24 cellular contexts compared by ENCODE assay signal in genomic region chr4:81965911-81966310, GRCh38.
"Had no signal": no experiment of that assay in that cellular context is flagged by ENCODE, and none has a peak within 500 bp of the region (broad histone marks: within the 10 kb centered on the region; RNA-seq: fewer than 3 reads in every experiment).

No MANE protein-coding gene starts in this region.

- H3K4me1 ChIP-seq: ascending aorta, body of pancreas had no signal

- H3K27me3 ChIP-seq: ascending aorta, body of pancreas had no signal

- DNase-seq: activated CD4-positive, alpha-beta T cell treated with anti-CD3 and anti-CD28 coated beads for 36 hours; activated CD4-positive, alpha-beta T cell treated with anti-CD3 and anti-CD28 coated beads, Interleukin-2, amount 50 U/mL, for 4 hours; activated CD8-positive, alpha-beta memory T cell treated with anti-CD3 and anti-CD28 coated beads, Interleukin-2, amount 10 ng/mL, durations not matched to agents 7 days and 5 days; activated effector memory CD4-positive, alpha-beta T cell treated with anti-CD3 and anti-CD28 coated beads, Interleukin-2, amount 50 U/mL, for 16 hours; activated naive CD4-positive, alpha-beta T cell treated with Interleukin-2 at 50 U/mL for 16 hours; activated naive CD8-positive, alpha-beta T cell treated with anti-CD3 and anti-CD28 coated beads, Interleukin-2, amount 50 U/mL, for 24 hours; activated T-cell treated with anti-CD3 and anti-CD28 coated beads, Interleukin-2, amount 50 U/mL, for 24 hours; amniotic stem cell; body of pancreas; central memory CD4-positive, alpha-beta T cell; NCI-H1092; NCI-H1417; NCI-H345; NCI-H510A; NCI-H526 treated with DMSO at 0.1 percent for 48 hours; T-helper 1 cell had no signal

- H3K9me3 ChIP-seq: ascending aorta, body of pancreas had no signal

- H3K4me3 ChIP-seq: ascending aorta, body of pancreas, coronary artery, SK-N-MC had no signal

- H3K36me3 Mint-ChIP-seq: activated CD8-positive, alpha-beta memory T cell treated with anti-CD3 and anti-CD28 coated beads, Interleukin-2, amount 10 ng/mL, durations not matched to agents 7 days and 5 days; activated naive CD4-positive, alpha-beta T cell treated with anti-CD3 and anti-CD28 coated beads, Interleukin-2, amount 50 U/mL, for 72 hours had no signal

- H3K9me3 Mint-ChIP-seq: activated naive CD4-positive, alpha-beta T cell treated with anti-CD3 and anti-CD28 coated beads, Interleukin-2, amount 50 U/mL, for 72 hours; activated naive CD8-positive, alpha-beta T cell treated with anti-CD3 and anti-CD28 coated beads, Interleukin-2, amount 50 U/mL, for 24 hours; activated T-cell treated with anti-CD3 and anti-CD28 coated beads, Interleukin-2, amount 50 U/mL, for 24 hours; activated T-helper 1 cell treated with anti-CD3 and anti-CD28 coated beads, Interleukin-12 subunit alpha, Interleukin-12 subunit beta, Interleukin-2, Interleukin-4 antibody, amounts not matched to agents 30 ng/mL and 10 ng/mL and 1 ng/mL, durations not matched to agents 14 hours and 24 hours and 36 hours had no signal

- ATAC-seq: activated CD4-positive, alpha-beta T cell treated with anti-CD3 and anti-CD28 coated beads for 36 hours; activated CD8-positive, alpha-beta memory T cell treated with anti-CD3 and anti-CD28 coated beads, Interleukin-2, amount 10 ng/mL, durations not matched to agents 7 days and 5 days; activated naive CD4-positive, alpha-beta T cell treated with anti-CD3 and anti-CD28 coated beads, Interleukin-2, amount 50 U/mL, for 72 hours; activated naive CD8-positive, alpha-beta T cell treated with anti-CD3 and anti-CD28 coated beads, Interleukin-2, amount 50 U/mL, for 24 hours; body of pancreas; Right ventricle myocardium inferior had no signal

- H3K27ac Mint-ChIP-seq: activated CD4-positive, alpha-beta T cell treated with anti-CD3 and anti-CD28 coated beads for 36 hours; activated CD8-positive, alpha-beta memory T cell treated with anti-CD3 and anti-CD28 coated beads, Interleukin-2, amount 10 ng/mL, durations not matched to agents 7 days and 5 days; activated naive CD4-positive, alpha-beta T cell treated with anti-CD3 and anti-CD28 coated beads, Interleukin-2, amount 50 U/mL, for 72 hours; activated naive CD8-positive, alpha-beta T cell treated with anti-CD3 and anti-CD28 coated beads, Interleukin-2, amount 50 U/mL, for 24 hours; activated T-cell treated with anti-CD3 and anti-CD28 coated beads, Interleukin-2, amount 50 U/mL, for 24 hours; activated T-helper 1 cell treated with anti-CD3 and anti-CD28 coated beads, Interleukin-12 subunit alpha, Interleukin-12 subunit beta, Interleukin-2, Interleukin-4 antibody, amounts not matched to agents 30 ng/mL and 10 ng/mL and 1 ng/mL, durations not matched to agents 14 hours and 24 hours and 36 hours had no signal

- FAIRE-seq: bronchial epithelial cell had no signal

- H3K36me3 ChIP-seq: ascending aorta had no signal

- H3K27ac ChIP-seq: ascending aorta, body of pancreas, coronary artery, SK-N-MC, VCaP had no signal

- H3K4me3 Mint-ChIP-seq: activated CD4-positive, alpha-beta T cell treated with anti-CD3 and anti-CD28 coated beads for 36 hours; activated CD8-positive, alpha-beta memory T cell treated with anti-CD3 and anti-CD28 coated beads, Interleukin-2, amount 10 ng/mL, durations not matched to agents 7 days and 5 days; activated naive CD8-positive, alpha-beta T cell treated with anti-CD3 and anti-CD28 coated beads, Interleukin-2, amount 50 U/mL, for 24 hours; activated T-cell treated with anti-CD3 and anti-CD28 coated beads, Interleukin-2, amount 50 U/mL, for 24 hours; activated T-helper 1 cell treated with anti-CD3 and anti-CD28 coated beads, Interleukin-12 subunit alpha, Interleukin-12 subunit beta, Interleukin-2, Interleukin-4 antibody, amounts not matched to agents 30 ng/mL and 10 ng/mL and 1 ng/mL, durations not matched to agents 14 hours and 24 hours and 36 hours had no signal

- H3K27me3 Mint-ChIP-seq: activated CD4-positive, alpha-beta T cell treated with anti-CD3 and anti-CD28 coated beads for 36 hours had no signal
